ENCODE assay signal across 9 cellular contexts in genomic region chr19:23913931-23914330, GRCh38. TPM values are rescaled to one million over a fixed set of nuclear protein-coding genes. Genes with fewer than 3 reads are reported as not detected.
DNase-seq lines count a peak whose midpoint lies in the region; ATAC-seq and TF ChIP-seq lines count a peak whose summit lies in the region.
"Had no signal": no experiment of that assay in that cellular context is flagged by ENCODE, and none has a peak within 500 bp of the region (broad histone marks: within the 10 kb centered on the region; RNA-seq: fewer than 3 reads in every experiment).

No MANE protein-coding gene starts in this region.

- H3K27ac Mint-ChIP-seq in Calu3 (ENCODE audit: unreplicated experiment): no peak overlapping the region
- H3K27ac Mint-ChIP-seq in effector memory CD8-positive, alpha-beta T cell: peak overlapping the region in 1 of 2 donors; percentile 93

- peaks cover 41% of the 10 kb centered on the region for H3K36me3 ChIP-seq in OCI-LY1 (ENCODE audit: insufficient read depth, low read length)
- no peaks in the 10 kb centered on the region for H3K36me3 ChIP-seq in psoas muscle (ENCODE audit: insufficient read depth in 1 of 2, low read depth in 1 of 2)
- H3K36me3 ChIP-seq: adrenal gland had no signal

- H3K27me3 ChIP-seq in OCI-LY1 (ENCODE audit: insufficient read depth, low read length): no peaks in the 10 kb centered on the region
- H3K27me3 ChIP-seq in psoas muscle (ENCODE audit: insufficient read depth in 3 of 3, low read length in 2 of 3): no peaks in the 10 kb centered on the region
- H3K27me3 ChIP-seq: adrenal gland, foreskin keratinocyte had no signal

- H3K27ac ChIP-seq in OCI-LY1 (ENCODE audit: low read depth, low read length, poor library complexity, severe bottlenecking) (no peak overlapping the region), psoas muscle (no peak overlapping the region)
- H3K27ac ChIP-seq: adrenal gland, foreskin keratinocyte had no signal

- H3K36me3 Mint-ChIP-seq in Calu3 (ENCODE audit: insufficient read depth, unreplicated experiment): peaks cover 11% of the 10 kb centered on the region
- peaks cover 7% of the 10 kb centered on the region for H3K36me3 Mint-ChIP-seq in effector memory CD8-positive, alpha-beta T cell (ENCODE audit: insufficient read depth)

- H3K4me3 ChIP-seq in OCI-LY1 (ENCODE audit: low read depth, low read length, poor library complexity, severe bottlenecking) (peak overlapping the region; percentile 80), psoas muscle (peak overlapping the region; percentile 63)

- intact Hi-C loops in Calu3 (cut with micrococcal nuclease; ENCODE audit: unreplicated experiment): no loop called here
- intact Hi-C loops in psoas muscle (cut with DNase I): no loop called here

- H2AFZ ChIP-seq in OCI-LY1 (ENCODE audit: low read length): peak overlapping the region; percentile 65; the same call in 1 of the 2 replicates

- H4K20me1 ChIP-seq in OCI-LY1 (ENCODE audit: insufficient read depth, low read length): no peaks in the 10 kb centered on the region

- no peak overlapping the region; the same call in 1 of the 2 replicates for H3K4me2 ChIP-seq in OCI-LY1 (ENCODE audit: low read length)

- no peak for ATAC-seq in effector memory CD8-positive, alpha-beta T cell (replicated peaks)
- ATAC-seq in psoas muscle (no peak), GM21423 (IDR thresholded peaks at IDR 0.05; ENCODE audit: unreplicated experiment) (no peak), HG03442 (IDR thresholded peaks at IDR 0.05; ENCODE audit: unreplicated experiment) (no peak)

- H3K4me3 Mint-ChIP-seq in Calu3 (ENCODE audit: low read depth, unreplicated experiment): peak overlapping the region; percentile 93
- H3K4me3 Mint-ChIP-seq in effector memory CD8-positive, alpha-beta T cell: peak overlapping the region; percentile 89 to 93

- peaks cover 20% of the 10 kb centered on the region; the same call in 1 of the 2 replicates for H3K79me2 ChIP-seq in OCI-LY1 (ENCODE audit: insufficient read depth, low read length)

- no peaks in the 10 kb centered on the region for H3K4me1 Mint-ChIP-seq in Calu3 (ENCODE audit: low read depth, unreplicated experiment)
- H3K4me1 Mint-ChIP-seq in effector memory CD8-positive, alpha-beta T cell (ENCODE audit: low read depth in 2 of 2): peaks cover 1 to 4% of the 10 kb centered on the region in 2 donors

- H3K9ac ChIP-seq in OCI-LY1 (ENCODE audit: low read length): no peak overlapping the region

- BruUV-seq in Calu3 (replicated peaks; lab: Mats Ljungman, UMichigan): no TSS peak

- no peaks in the 10 kb centered on the region for H3F3A ChIP-seq in OCI-LY1 (ENCODE audit: insufficient read depth, low read length)

- 86% methylated on average over 11 of the region's 11 CpGs for WGBS in psoas muscle, 3 donors

- H3K9me3 ChIP-seq in OCI-LY1 (ENCODE audit: low read length) (peaks cover 16% of the 10 kb centered on the region), psoas muscle (no peaks in the 10 kb centered on the region)
- H3K9me3 ChIP-seq: adrenal gland had no signal

- H3K4me1 ChIP-seq in OCI-LY1 (ENCODE audit: insufficient read depth, low read length, severe bottlenecking): peaks cover 10% of the 10 kb centered on the region
- H3K4me1 ChIP-seq in psoas muscle: no peaks in the 10 kb centered on the region
- H3K4me1 ChIP-seq: adrenal gland, foreskin keratinocyte had no signal

- DNase-seq in Calu3 (no peak), psoas muscle (no peak), HuH-7 (ENCODE audit: low spot score) (no peak)
- DNase-seq in effector memory CD8-positive, alpha-beta T cell: no peak

- no peak for TF ChIP-seq CTCF in Calu3 (IDR thresholded peaks at IDR 0.05; ENCODE audit: unreplicated experiment)
- TF ChIP-seq CTCF in OCI-LY1 (IDR thresholded peaks at IDR 0.05; ENCODE audit: low read length): no peak
- no peak for TF ChIP-seq CTCF in psoas muscle (IDR thresholded peaks at IDR 0.05)

- no peaks in the 10 kb centered on the region for H3K9me2 ChIP-seq in OCI-LY1 (ENCODE audit: low read depth, low read length)

- peaks cover 11% of the 10 kb centered on the region for H3K9me3 Mint-ChIP-seq in Calu3 (ENCODE audit: low read depth, unreplicated experiment)
- H3K9me3 Mint-ChIP-seq in effector memory CD8-positive, alpha-beta T cell: no peaks in the 10 kb centered on the region

- H3K27me3 Mint-ChIP-seq in Calu3 (ENCODE audit: unreplicated experiment): no peaks in the 10 kb centered on the region
- no peaks in the 10 kb centered on the region for H3K27me3 Mint-ChIP-seq in effector memory CD8-positive, alpha-beta T cell

- CTCF ChIA-PET in Calu3 (lab: Charles Lee): interaction anchor here (0.6 kb wide), 2 partner anchors 120 to 431 kb away, joined by 3 to 5 read pairs; no protein-coding TSS in a partner anchor

RNA-seq across cellular contexts. Expression of gene ZNF726, which starts 0.8 kb away (rescaled TPM):
- total RNA-seq in Calu3 (2022): 9.7 and 10.0 TPM in 2 replicates
- total RNA-seq in psoas muscle: under 1 TPM in 2 of 4 donors, not detected in 2; 0.22 to 0.25 TPM
- under 1 TPM; 0.05 to 0.16 (median 0.06) TPM for polyA plus RNA-seq in psoas muscle
